1 cellular context compared by ENCODE assay signal in the genomic region with DNA sequence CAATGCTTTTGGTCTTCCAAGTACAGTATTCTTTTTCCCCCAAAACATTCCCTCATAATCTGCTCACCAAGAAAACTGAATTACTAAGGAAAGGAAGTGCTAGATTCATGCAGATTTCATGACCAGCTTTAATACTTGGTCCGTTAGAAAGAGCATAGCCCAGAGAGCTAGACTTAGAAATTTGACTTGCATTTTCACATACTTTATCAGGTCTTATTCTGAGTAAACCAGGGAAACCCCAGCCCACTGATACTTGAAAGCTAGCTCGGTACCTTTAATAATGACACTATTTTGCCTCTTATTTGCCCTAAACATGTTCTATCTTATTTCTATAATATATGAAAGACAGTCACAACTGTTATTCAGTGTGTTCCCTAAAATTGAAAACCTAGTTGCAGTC.
TF ChIP-seq lines count a peak whose summit lies in the region.

No MANE protein-coding gene starts in this region.

TF ChIP-seq in SK-N-SH, 30 proteins besides CTCF, POLR2A, EP300 and RAD21 (continued from another document):
- TF ChIP-seq IRF3 (IDR thresholded peaks at IDR 0.05; ENCODE audit: low read depth, low read length) (no peak), RFX5 (IDR thresholded peaks at IDR 0.05; ENCODE audit: low read length) (no peak), PBX3 (IDR thresholded peaks at IDR 0.05) (no peak)
